Comparison of ENCODE assay signal across 8 cellular contexts in the genomic region with DNA sequence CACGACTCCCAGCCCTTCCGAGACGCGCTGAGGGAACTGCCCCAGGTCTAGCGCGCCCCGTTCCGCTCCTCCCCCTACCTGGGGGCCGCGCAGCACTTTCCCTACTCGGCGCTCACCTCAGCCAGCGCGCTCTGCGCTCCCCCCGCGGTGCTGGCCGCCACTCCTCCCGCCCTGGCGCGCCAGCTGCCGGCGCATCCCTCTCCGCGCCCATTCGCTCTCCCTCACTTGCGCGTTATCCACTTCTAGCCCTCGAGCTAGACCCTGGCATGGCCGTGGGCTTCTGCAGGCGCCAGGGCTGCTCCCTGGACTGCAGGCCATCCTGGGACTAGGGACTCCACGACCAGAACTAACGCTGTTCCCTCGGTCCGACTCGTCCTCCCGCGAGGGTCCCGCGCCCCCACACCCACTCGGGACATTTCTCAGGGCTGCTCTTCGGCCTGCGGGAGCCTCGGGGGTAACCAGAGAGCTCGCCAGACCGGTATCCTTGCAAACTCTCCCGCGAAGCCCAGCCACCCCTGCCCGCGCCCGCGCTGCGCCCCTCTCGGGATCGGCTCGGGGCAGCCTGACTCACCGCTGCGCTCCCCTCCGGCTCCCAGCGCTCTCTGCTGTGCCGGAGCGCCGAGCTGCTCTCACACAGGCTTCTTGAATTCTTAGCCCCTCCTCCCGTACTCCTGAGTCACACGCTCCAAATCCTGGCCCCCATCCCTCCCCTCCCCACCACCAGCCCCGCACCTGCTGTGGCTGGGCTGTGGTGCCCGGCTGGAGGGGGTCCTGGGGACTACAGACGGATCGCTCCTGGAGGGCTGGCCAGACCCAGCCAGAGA. TPM values are rescaled to one million over a fixed set of nuclear protein-coding genes. Genes with fewer than 3 reads are reported as not detected.
DNase-seq lines count a peak whose midpoint lies in the region; ATAC-seq and TF ChIP-seq lines count a peak whose summit lies in the region.

TSS of gene NGF (minus strand) at position 617 of the 824 bp plus-strand sequence. CDS start 51,454 bp downstream, outside the sequence.

- no peaks in the 10 kb centered on the region for H3K27me3 ChIP-seq in fibroblast of lung (ENCODE audit: control insufficient read depth, insufficient read depth, low read length)
- peaks cover 3% of the 10 kb centered on the region for H3K27me3 ChIP-seq in osteoblast (ENCODE audit: insufficient read depth, low read length)

- H3K79me2 ChIP-seq in fibroblast of lung (ENCODE audit: control insufficient read depth, insufficient read depth, low read length) (peaks cover 40% of the 10 kb centered on the region), osteoblast (ENCODE audit: insufficient read depth, low read length) (peaks cover 34% of the 10 kb centered on the region)

- H3K4me3 Mint-ChIP-seq in activated T-helper 1 cell treated with anti-CD3 and anti-CD28 coated beads, Interleukin-12 subunit alpha, Interleukin-12 subunit beta, Interleukin-2, Interleukin-4 antibody, amounts not matched to agents 30 ng/mL and 10 ng/mL and 1 ng/mL, durations not matched to agents 14 hours and 24 hours and 36 hours = no peak within 1 kb of the TSS

- TF ChIP-seq CTCF in fibroblast of lung (conservative IDR thresholded peaks at IDR 0.05 in 1 of 2, IDR thresholded peaks at IDR 0.05 in 1 of 2; ENCODE audit: low read depth in 1 of 2, low read length in 2 of 2) (no peak), osteoblast (IDR thresholded peaks at IDR 0.05; ENCODE audit: extremely low read depth, low read depth, low read length) (no peak)

- H3K9me3 Mint-ChIP-seq in activated T-helper 1 cell treated with anti-CD3 and anti-CD28 coated beads, Interleukin-12 subunit alpha, Interleukin-12 subunit beta, Interleukin-2, Interleukin-4 antibody, amounts not matched to agents 30 ng/mL and 10 ng/mL and 1 ng/mL, durations not matched to agents 14 hours and 24 hours and 36 hours = no peaks in the 10 kb centered on the region

- H3K27ac Mint-ChIP-seq in activated T-helper 1 cell treated with anti-CD3 and anti-CD28 coated beads, Interleukin-12 subunit alpha, Interleukin-12 subunit beta, Interleukin-2, Interleukin-4 antibody, amounts not matched to agents 30 ng/mL and 10 ng/mL and 1 ng/mL, durations not matched to agents 14 hours and 24 hours and 36 hours = no peak within 1 kb of the TSS

- peak within 1 kb of the TSS; percentile 80 for H2AFZ ChIP-seq in fibroblast of lung (ENCODE audit: low read length)
- H2AFZ ChIP-seq in osteoblast (ENCODE audit: low read length) = peak within 1 kb of the TSS; percentile 79

- H3K27ac ChIP-seq in fibroblast of lung (ENCODE audit: insufficient read depth, low read length) = peak within 1 kb of the TSS; percentile 83
- H3K27ac ChIP-seq in osteoblast (ENCODE audit: low read depth, low read length) = peak within 1 kb of the TSS; percentile 95

- H3K9me3 ChIP-seq in fibroblast of lung (ENCODE audit: control insufficient read depth, insufficient read depth, low read depth, low read length) (no peaks in the 10 kb centered on the region), osteoblast (ENCODE audit: low read depth, low read length) (no peaks in the 10 kb centered on the region)

- intact Hi-C loops in activated T-helper 1 cell treated with anti-CD3 and anti-CD28 coated beads, Interleukin-12 subunit alpha, Interleukin-12 subunit beta, Interleukin-2, Interleukin-4 antibody, amounts not matched to agents 30 ng/mL and 10 ng/mL and 1 ng/mL, durations not matched to agents 14 hours and 24 hours and 36 hours (cut with micrococcal nuclease) = no loop called here

- H3K4me3 ChIP-seq in fibroblast of lung (replicated peaks in 1 of 4; ENCODE audit: control extremely low read depth in 1 of 4, insufficient read depth in 1 of 4, low read depth in 3 of 4, low read length in 4 of 4) (peak within 1 kb of the TSS; percentile 66 to 98 (median 90)), osteoblast (ENCODE audit: insufficient read depth, low read length) (peak within 1 kb of the TSS; percentile 94)

- ATAC-seq in GM18861 (IDR thresholded peaks at IDR 0.05; ENCODE audit: unreplicated experiment) = no peak
- no peak for ATAC-seq in GM21529 (IDR thresholded peaks at IDR 0.05; ENCODE audit: unreplicated experiment)

- peak within 1 kb of the TSS; percentile 93 for H3K4me2 ChIP-seq in fibroblast of lung (ENCODE audit: extremely low read depth, insufficient read depth, low read length)
- H3K4me2 ChIP-seq in osteoblast (ENCODE audit: insufficient read depth, low read length) = peak within 1 kb of the TSS; percentile 90

- peaks cover 11% of the 10 kb centered on the region for H3K4me1 ChIP-seq in fibroblast of lung (ENCODE audit: control insufficient read depth, extremely low read depth, insufficient read depth, low read length)
- peaks cover 37% of the 10 kb centered on the region for H3K4me1 ChIP-seq in osteoblast (ENCODE audit: insufficient read depth, low read length)

- no peaks in the 10 kb centered on the region for H4K20me1 ChIP-seq in fibroblast of lung (ENCODE audit: control insufficient read depth, extremely low read depth, insufficient read depth, low read length)
- H4K20me1 ChIP-seq in osteoblast (ENCODE audit: insufficient read depth, low read length) = no peaks in the 10 kb centered on the region

- DNase-seq in DMS53 (lab: John Stamatoyannopoulos, UW) (peak; percentile 78), NCI-H2227 treated with DMSO at 0.1 percent for 48 hours (lab: John Stamatoyannopoulos, UW) (peak; percentile 13), fibroblast of lung (ENCODE audit: low read depth in 2 of 2) (peak; percentile 53 to 80), osteoblast (ENCODE audit: insufficient read length, low spot score, missing footprints) (peak; percentile 99), medulla oblongata (ENCODE audit: extremely low spot score) (no peak)
- no peak for DNase-seq in activated T-helper 1 cell treated with anti-CD3 and anti-CD28 coated beads, Interleukin-12 subunit alpha, Interleukin-12 subunit beta, Interleukin-2, Interleukin-4 antibody, amounts not matched to agents 30 ng/mL and 10 ng/mL and 1 ng/mL, durations not matched to agents 14 hours and 24 hours and 36 hours (ENCODE audit: low spot score)

- no peaks in the 10 kb centered on the region for H3K36me3 Mint-ChIP-seq in activated T-helper 1 cell treated with anti-CD3 and anti-CD28 coated beads, Interleukin-12 subunit alpha, Interleukin-12 subunit beta, Interleukin-2, Interleukin-4 antibody, amounts not matched to agents 30 ng/mL and 10 ng/mL and 1 ng/mL, durations not matched to agents 14 hours and 24 hours and 36 hours (ENCODE audit: low read depth)

- peaks cover 22% of the 10 kb centered on the region for H3K27me3 Mint-ChIP-seq in activated T-helper 1 cell treated with anti-CD3 and anti-CD28 coated beads, Interleukin-12 subunit alpha, Interleukin-12 subunit beta, Interleukin-2, Interleukin-4 antibody, amounts not matched to agents 30 ng/mL and 10 ng/mL and 1 ng/mL, durations not matched to agents 14 hours and 24 hours and 36 hours (ENCODE audit: insufficient read depth)

- H3K4me1 Mint-ChIP-seq in activated T-helper 1 cell treated with anti-CD3 and anti-CD28 coated beads, Interleukin-12 subunit alpha, Interleukin-12 subunit beta, Interleukin-2, Interleukin-4 antibody, amounts not matched to agents 30 ng/mL and 10 ng/mL and 1 ng/mL, durations not matched to agents 14 hours and 24 hours and 36 hours (ENCODE audit: low read depth) = no peaks in the 10 kb centered on the region

- H3K9ac ChIP-seq in fibroblast of lung (ENCODE audit: insufficient read depth, low read length) = peak within 1 kb of the TSS; percentile 82

- no peaks in the 10 kb centered on the region for H3K36me3 ChIP-seq in fibroblast of lung (ENCODE audit: control insufficient read depth, insufficient read depth, low read length)
- H3K36me3 ChIP-seq in osteoblast (ENCODE audit: insufficient read depth, low read length) = peaks cover 14% of the 10 kb centered on the region

RNA-seq across cellular contexts. Expression of gene NGF, which starts in this region (rescaled TPM):
- total RNA-seq in fibroblast of lung = 4.0 and 8.5 TPM in 2 replicates
- 12.8 and 17.6 TPM in 2 replicates for polyA plus RNA-seq in fibroblast of lung
- 7.2 and 13.2 TPM in 2 replicates for polyA plus RNA-seq in fibroblast of lung (2012)
- 26.0 and 29.8 TPM in 2 replicates for polyA minus RNA-seq in fibroblast of lung (ENCODE audit: low replicate concordance)
- total RNA-seq in osteoblast = 3.8 and 6.2 TPM in 2 replicates
- not detected in 2 replicates for total RNA-seq in activated T-helper 1 cell treated with anti-CD3 and anti-CD28 coated beads, Interleukin-12 subunit alpha, Interleukin-12 subunit beta, Interleukin-2, Interleukin-4 antibody, amounts not matched to agents 30 ng/mL and 10 ng/mL and 1 ng/mL, durations not matched to agents 14 hours and 24 hours and 36 hours

Comparison
In these comparisons a context has a peak if more than half of its experiments do, and no peak if none do; other contexts are left out.
1. DNase-seq: peak in DMS53 (single experiment), NCI-H2227 treated with DMSO at 0.1 percent for 48 hours (single experiment), fibroblast of lung (2 of 2) and osteoblast (single experiment); none in medulla oblongata (single experiment) and activated T-helper 1 cell treated with anti-CD3 and anti-CD28 coated beads, Interleukin-12 subunit alpha, Interleukin-12 subunit beta, Interleukin-2, Interleukin-4 antibody, amounts not matched to agents 30 ng/mL and 10 ng/mL and 1 ng/mL, durations not matched to agents 14 hours and 24 hours and 36 hours (single experiment).